ENCODE assay signal across 21 cellular contexts in the genomic region with DNA sequence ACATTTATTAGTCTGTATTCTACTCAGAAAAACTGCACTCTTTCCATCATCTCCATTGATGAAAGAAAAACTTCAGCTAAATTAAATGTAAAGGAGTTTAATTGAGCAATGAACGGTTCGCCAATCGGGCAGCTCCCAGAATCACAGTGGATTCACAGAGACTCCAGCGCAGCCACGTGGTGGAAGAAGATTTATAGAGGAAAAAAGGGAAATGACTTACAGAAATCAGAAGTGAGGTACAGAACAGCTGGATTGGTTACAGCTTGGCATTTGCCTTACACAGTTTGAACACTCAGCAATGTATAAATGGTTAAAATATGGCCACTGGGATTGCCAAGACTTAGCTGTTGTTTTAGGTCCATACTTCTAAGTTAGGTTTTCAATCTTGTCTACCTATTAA. TPM values are rescaled to one million over a fixed set of nuclear protein-coding genes. Genes with fewer than 3 reads are reported as not detected.
A peak's percentile ranks its signal among the peaks of the same experiment; 100 is the strongest.
DNase-seq lines count a peak whose midpoint lies in the region; ATAC-seq, FAIRE-seq and TF ChIP-seq lines count a peak whose summit lies in the region.
"Had no signal": no experiment of that assay in that cellular context is flagged by ENCODE, and none has a peak within 500 bp of the region (broad histone marks: within the 10 kb centered on the region; RNA-seq: fewer than 3 reads in every experiment).

No MANE protein-coding gene starts in this region.

- WGBS in ovary, 3 donors, result 93 to 94% (median 94%) methylated on average over 5 of the region's 5 CpGs

- H3K27me3 ChIP-seq in CD4-positive, alpha-beta memory T cell (ENCODE audit: insufficient read depth, low read length), result no peaks in the 10 kb centered on the region
- no peaks in the 10 kb centered on the region for H3K27me3 ChIP-seq in ovary
- H3K27me3 ChIP-seq: BE2C had no signal

- no peaks in the 10 kb centered on the region for H3K27me3 Mint-ChIP-seq in CD4-positive, alpha-beta memory T cell
- no peaks in the 10 kb centered on the region for H3K27me3 Mint-ChIP-seq in T-helper 17 cell
- H3K27me3 Mint-ChIP-seq in MCF 10A (ENCODE audit: insufficient read depth, unreplicated experiment), result no peaks in the 10 kb centered on the region

- CTCF ChIA-PET in CD4-positive, alpha-beta memory T cell (lab: Charles Lee; ENCODE audit: partially characterized antibody), result interaction anchor here (0.9 kb wide), 1 partner anchor 133 kb away, joined by 4 read pairs; no protein-coding TSS in a partner anchor
- CTCF ChIA-PET in MCF 10A (lab: Yijun Ruan, JAX), result interaction anchor here (0.7 kb wide), 1 partner anchor 1207 kb away, joined by 3 read pairs; no protein-coding TSS in a partner anchor

- H3K4me1 ChIP-seq in CD4-positive, alpha-beta memory T cell (ENCODE audit: insufficient read depth, low read length), result peaks cover 46% of the 10 kb centered on the region
- no peaks in the 10 kb centered on the region for H3K4me1 ChIP-seq in ovary (ENCODE audit: insufficient read depth)
- H3K4me1 ChIP-seq: BE2C had no signal

- TF ChIP-seq POLR2A in ovary (IDR thresholded peaks at IDR 0.05), result no peak

- no peaks in the 10 kb centered on the region for H3K9me3 ChIP-seq in CD4-positive, alpha-beta memory T cell (ENCODE audit: control insufficient read depth in 1 of 2, low read length in 2 of 2)
- H3K9me3 ChIP-seq in T-helper 17 cell (ENCODE audit: control insufficient read depth, low read length, poor library complexity, severe bottlenecking), result no peaks in the 10 kb centered on the region
- no peaks in the 10 kb centered on the region for H3K9me3 ChIP-seq in ovary
- H3K9me3 ChIP-seq: HAP-1 had no signal

- H3K4me1 Mint-ChIP-seq in CD4-positive, alpha-beta memory T cell, result peaks cover 33 to 66% (median 48%) of the 10 kb centered on the region in 4 donors
- H3K4me1 Mint-ChIP-seq in T-helper 17 cell (peaks cover 21% of the 10 kb centered on the region), MCF 10A (ENCODE audit: insufficient read depth, unreplicated experiment) (peaks cover 9% of the 10 kb centered on the region)

- ATAC-seq in T-helper 17 cell, result no peak
- ATAC-seq: GM23338, SK-N-SH treated with all-trans-retinoic acid at 6 μM for 48 hours had no signal

- no peaks in the 10 kb centered on the region for H3K9me3 Mint-ChIP-seq in CD4-positive, alpha-beta memory T cell
- H3K9me3 Mint-ChIP-seq in MCF 10A (ENCODE audit: unreplicated experiment), result no peaks in the 10 kb centered on the region
- H3K9me3 Mint-ChIP-seq: CD4-positive, CD25-positive, alpha-beta regulatory T cell; GM23338 had no signal

- peaks cover 1 to 6% of the 10 kb centered on the region in 2 donors for H3K36me3 Mint-ChIP-seq in CD4-positive, alpha-beta memory T cell
- H3K36me3 Mint-ChIP-seq in T-helper 17 cell (ENCODE audit: low read depth) (peaks cover 1% of the 10 kb centered on the region), MCF 10A (ENCODE audit: insufficient read depth, unreplicated experiment) (peaks cover 3% of the 10 kb centered on the region)

- DNase-seq in CD1c-positive myeloid dendritic cell (ENCODE audit: extremely low spot score), result peak; percentile 6
- no peak for DNase-seq in CD4-positive, alpha-beta memory T cell
- DNase-seq in MV-4-11 (lab: John Stamatoyannopoulos, UW), result peak; percentile 73
- DNase-seq in T-helper 17 cell, result no peak
- DNase-seq in ovary, result no peak
- no peak for DNase-seq in D721Med (ENCODE audit: insufficient read length, low spot score)
- no peak for DNase-seq in MCF 10A (ENCODE audit: unreplicated experiment)
- DNase-seq: BE2C; CD4-positive, CD25-positive, alpha-beta regulatory T cell; NCI-H1092 treated with DMSO at 0.1 percent for 48 hours; NCI-H1436 treated with DMSO at 0.1 percent for 48 hours; NCI-H1930; NCI-H2227 treated with DMSO at 0.1 percent for 48 hours; NCI-H510A; SHP77 treated with DMSO at 0.1 percent for 48 hours had no signal

- H3K4me3 Mint-ChIP-seq in CD4-positive, alpha-beta memory T cell, result no peak overlapping the region
- H3K4me3 Mint-ChIP-seq in T-helper 17 cell (no peak overlapping the region), MCF 10A (ENCODE audit: unreplicated experiment) (no peak overlapping the region)
- H3K4me3 Mint-ChIP-seq: GM23338 had no signal

- no peak overlapping the region for H3K4me3 ChIP-seq in CD4-positive, alpha-beta memory T cell (ENCODE audit: low read length in 2 of 2)
- no peak overlapping the region for H3K4me3 ChIP-seq in ovary
- H3K4me3 ChIP-seq: GM23338, HAP-1 had no signal

- H3K27ac ChIP-seq in CD4-positive, alpha-beta memory T cell (ENCODE audit: low read depth, low read length), result no peak overlapping the region
- H3K27ac ChIP-seq in ovary, result no peak overlapping the region
- H3K27ac ChIP-seq: RWPE1 had no signal

- no peaks in the 10 kb centered on the region for H3K36me3 ChIP-seq in CD4-positive, alpha-beta memory T cell (ENCODE audit: insufficient read depth, low read length)
- no peaks in the 10 kb centered on the region for H3K36me3 ChIP-seq in ovary
- H3K36me3 ChIP-seq: BE2C, HAP-1 had no signal

- intact Hi-C loops in CD4-positive, alpha-beta memory T cell (cut with micrococcal nuclease), result loop anchor here (5.0 to 10.0 kb wide), 6 partner anchors 288 to 1425 kb away; a partner anchor contains a TSS
- intact Hi-C loops in ovary (cut with DNase I), result no loop called here
- intact Hi-C loops in MCF 10A (cut with micrococcal nuclease), result no loop called here

- H3K27ac Mint-ChIP-seq in CD4-positive, alpha-beta memory T cell, result peak overlapping the region in 6 of 7 donors; percentile 16 to 97 (median 92)
- H3K27ac Mint-ChIP-seq in T-helper 17 cell (peak overlapping the region; percentile 79), MCF 10A (ENCODE audit: low read depth, unreplicated experiment) (no peak overlapping the region)
- H3K27ac Mint-ChIP-seq: GM23338 had no signal

- TF ChIP-seq EP300 in ovary (IDR thresholded peaks at IDR 0.05), result no peak

- POLR2A ChIA-PET in CD4-positive, alpha-beta memory T cell (lab: Charles Lee; ENCODE audit: partially characterized antibody), result interaction anchor here (1.1 to 5.7 kb wide), 3 partner anchors 9 to 400 kb away, joined by 4 to 47 read pairs (median 38); no protein-coding TSS in a partner anchor
- POLR2A ChIA-PET in MCF 10A (lab: Yijun Ruan, JAX), result no interaction called here

- no TSS peak for BruUV-seq in MCF 10A (replicated peaks; lab: Mats Ljungman, UMichigan)

- FAIRE-seq in D721Med (lab: Jason Lieb, UNC), result no peak
- FAIRE-seq: G401.6, GM18507 had no signal

- no peak for TF ChIP-seq CTCF in ovary (IDR thresholded peaks at IDR 0.05)
- no peak for TF ChIP-seq CTCF in D721Med (IDR thresholded peaks at IDR 0.05; ENCODE audit: insufficient read depth, missing control alignments)
- no peak for TF ChIP-seq CTCF in MCF 10A (IDR thresholded peaks at IDR 0.05; ENCODE audit: unreplicated experiment)

RNA-seq across cellular contexts. Expression of a gene that starts 2.8 kb away (rescaled TPM):
- 10 to 100 TPM; 46.1 to 48.0 TPM for total RNA-seq in CD4-positive, alpha-beta memory T cell
- polyA plus RNA-seq in CD4-positive, alpha-beta memory T cell, result 100 to 1,000 TPM in 1 of 2 donors, 10 to 100 TPM in 1; 65.5 to 114 TPM
- 10 to 100 TPM; 43.8 to 48.1 TPM for total RNA-seq in T-helper 17 cell
- total RNA-seq in ovary, result 10 to 100 TPM; 24.8 to 50.0 (median 40.1) TPM
- polyA plus RNA-seq in ovary, result 10 to 100 TPM; 32.3 to 75.2 TPM
- 39.1 and 55.6 TPM in 2 replicates for total RNA-seq in MCF 10A (2022)

Comparison
In these comparisons a context has a peak if more than half of its experiments do, and no peak if none do; other contexts are left out.
1. DNase-seq: peak in CD1c-positive myeloid dendritic cell (single experiment) and MV-4-11 (single experiment); none in CD4-positive, alpha-beta memory T cell (0 of 5), T-helper 17 cell (0 of 3), ovary (0 of 5), D721Med (single experiment) and MCF 10A (single experiment).